Comparison of ENCODE assay signal across 16 cellular contexts in the genomic region with DNA sequence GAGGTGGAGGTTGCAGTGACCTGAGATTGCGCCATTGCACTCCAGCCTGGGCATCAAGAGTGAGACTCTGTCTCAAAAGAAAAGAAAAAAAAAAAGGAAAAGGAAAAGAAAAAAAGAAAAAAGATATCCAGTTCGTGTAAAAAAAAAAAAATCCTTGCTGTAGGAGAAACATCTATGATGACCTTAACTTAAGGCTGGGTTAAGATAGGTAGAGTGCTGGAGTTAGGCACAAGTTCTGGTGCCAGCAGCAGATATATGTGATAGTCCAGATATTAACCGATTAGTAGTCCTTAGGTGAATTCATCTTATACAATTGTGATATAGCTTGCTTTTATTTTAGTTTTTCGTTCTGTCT. TPM values are rescaled to one million over a fixed set of nuclear protein-coding genes. Genes with fewer than 3 reads are reported as not detected.
A peak's percentile ranks its signal among the peaks of the same experiment; 100 is the strongest.
DNase-seq lines count a peak whose midpoint lies in the region; ATAC-seq and TF ChIP-seq lines count a peak whose summit lies in the region.
"Had no signal": no experiment of that assay in that cellular context is flagged by ENCODE, and none has a peak within 500 bp of the region (broad histone marks: within the 10 kb centered on the region; RNA-seq: fewer than 3 reads in every experiment).

No MANE protein-coding gene starts in this region.

- ATAC-seq in CD8-positive, alpha-beta T cell = peak; percentile 16
- peak; percentile 30 to 33 for ATAC-seq in naive thymus-derived CD8-positive, alpha-beta T cell
- no peak for ATAC-seq in sciatic nerve

- H3K27me3 Mint-ChIP-seq in activated CD4-positive, alpha-beta T cell treated with anti-CD3 and anti-CD28 coated beads, Interleukin-2, amount 10 ng/mL, durations not matched to agents 7 days and 5 days = no peaks in the 10 kb centered on the region
- H3K27me3 Mint-ChIP-seq in CD8-positive, alpha-beta T cell (ENCODE audit: low read depth) = no peaks in the 10 kb centered on the region
- H3K27me3 Mint-ChIP-seq in activated CD4-positive, alpha-beta memory T cell treated with anti-CD3 and anti-CD28 coated beads, Interleukin-2, amount 10 ng/mL, durations not matched to agents 7 days and 5 days = no peaks in the 10 kb centered on the region
- H3K27me3 Mint-ChIP-seq in naive thymus-derived CD8-positive, alpha-beta T cell = no peaks in the 10 kb centered on the region
- H3K27me3 Mint-ChIP-seq: activated CD4-positive, alpha-beta T cell treated with anti-CD3 and anti-CD28 coated beads, Interleukin-2, amount 10 ng/mL, durations not matched to agents 24 days and 14 days; naive B cell had no signal

- POLR2A ChIA-PET in activated CD4-positive, alpha-beta T cell treated with anti-CD3 and anti-CD28 coated beads, Interleukin-2, amount 10 ng/mL, durations not matched to agents 7 days and 5 days (lab: Charles Lee) = no interaction called here
- POLR2A ChIA-PET in CD8-positive, alpha-beta T cell (lab: Charles Lee) = no interaction called here
- POLR2A ChIA-PET in activated CD4-positive, alpha-beta memory T cell treated with anti-CD3 and anti-CD28 coated beads, Interleukin-2, amount 10 ng/mL, durations not matched to agents 7 days and 5 days (lab: Charles Lee) = interaction anchor here (1.2 to 1.9 kb wide), 4 partner anchors 17 to 128 kb away, joined by 3 to 9 read pairs (median 4); a partner anchor contains a TSS
- POLR2A ChIA-PET in naive thymus-derived CD8-positive, alpha-beta T cell (lab: Charles Lee) = interaction anchor here (0.6 to 1.5 kb wide), 3 partner anchors 26 to 55 kb away, joined by 3 to 4 read pairs (median 3); a partner anchor contains a TSS

- H3K4me1 ChIP-seq in CD8-positive, alpha-beta T cell (ENCODE audit: insufficient read depth, low read length) = peaks cover 4% of the 10 kb centered on the region

- intact Hi-C loops in CD8-positive, alpha-beta T cell (cut with DNase I, micrococcal nuclease) = loop anchor here in 1 of 2 experiments (1.0 to 2.0 kb wide), 2 partner anchors 17 to 294 kb away; a partner anchor contains a TSS
- intact Hi-C loops in sciatic nerve (cut with DNase I) = no loop called here

- H3K27ac Mint-ChIP-seq in activated CD4-positive, alpha-beta T cell treated with anti-CD3 and anti-CD28 coated beads, Interleukin-2, amount 10 ng/mL, durations not matched to agents 7 days and 5 days = peak overlapping the region; percentile 38
- no peak overlapping the region for H3K27ac Mint-ChIP-seq in CD8-positive, alpha-beta T cell
- peak overlapping the region; percentile 37 for H3K27ac Mint-ChIP-seq in activated CD4-positive, alpha-beta memory T cell treated with anti-CD3 and anti-CD28 coated beads, Interleukin-2, amount 10 ng/mL, durations not matched to agents 7 days and 5 days
- peak overlapping the region in 7 of 10 donors; percentile 0 to 75 (median 51) for H3K27ac Mint-ChIP-seq in naive thymus-derived CD8-positive, alpha-beta T cell
- H3K27ac Mint-ChIP-seq: activated CD4-positive, alpha-beta T cell treated with anti-CD3 and anti-CD28 coated beads, Interleukin-2, amount 10 ng/mL, durations not matched to agents 24 days and 14 days had no signal

- CTCF ChIA-PET in activated CD4-positive, alpha-beta T cell treated with anti-CD3 and anti-CD28 coated beads, Interleukin-2, amount 10 ng/mL, durations not matched to agents 7 days and 5 days (lab: Charles Lee) = interaction anchor here (0.6 to 4.1 kb wide), 16 partner anchors 10 to 416 kb away, joined by 3 to 29 read pairs (median 4); a partner anchor contains a TSS
- CTCF ChIA-PET in CD8-positive, alpha-beta T cell (lab: Charles Lee) = interaction anchor here (0.7 to 8.4 kb wide), 37 partner anchors 10 to 415 kb away, joined by 3 to 120 read pairs (median 6); a partner anchor contains a TSS
- CTCF ChIA-PET in activated CD4-positive, alpha-beta memory T cell treated with anti-CD3 and anti-CD28 coated beads, Interleukin-2, amount 10 ng/mL, durations not matched to agents 7 days and 5 days (lab: Charles Lee) = interaction anchor here (0.7 to 7.4 kb wide), 28 partner anchors 10 to 290 kb away, joined by 3 to 102 read pairs (median 6); a partner anchor contains a TSS

- TF ChIP-seq CTCF in CD8-positive, alpha-beta T cell (IDR thresholded peaks at IDR 0.05) = no peak

- peaks cover 21% of the 10 kb centered on the region for H3K36me3 ChIP-seq in CD8-positive, alpha-beta T cell (ENCODE audit: insufficient read depth, low read length)

- DNase-seq in activated CD4-positive, alpha-beta T cell treated with anti-CD3 and anti-CD28 coated beads, Interleukin-2, amount 10 ng/mL, durations not matched to agents 7 days and 5 days = no peak
- no peak for DNase-seq in activated CD4-positive, alpha-beta T cell treated with anti-CD3 and anti-CD28 coated beads, Interleukin-2, amount 50 U/mL, for 4 hours
- no peak for DNase-seq in CD8-positive, alpha-beta T cell
- no peak for DNase-seq in activated CD4-positive, alpha-beta memory T cell treated with anti-CD3 and anti-CD28 coated beads, Interleukin-2, amount 10 ng/mL, durations not matched to agents 7 days and 5 days
- no peak for DNase-seq in naive thymus-derived CD8-positive, alpha-beta T cell
- no peak for DNase-seq in NCI-H1105 (lab: John Stamatoyannopoulos, UW)
- no peak for DNase-seq in sciatic nerve (ENCODE audit: low spot score)
- no peak for DNase-seq in nucleus accumbens (lab: John Stamatoyannopoulos, UW)
- DNase-seq: gastrocnemius medialis, kidney had no signal

- H3K4me3 ChIP-seq in CD8-positive, alpha-beta T cell (ENCODE audit: low read depth, low read length) = no peak overlapping the region
- H3K4me3 ChIP-seq: cardiac muscle cell, gastrocnemius medialis, SK-N-MC had no signal

- H3K27ac ChIP-seq in CD8-positive, alpha-beta T cell (ENCODE audit: low read depth, low read length) = no peak overlapping the region
- H3K27ac ChIP-seq: cardiac muscle cell, parathyroid adenoma, SK-N-MC had no signal

- H3K36me3 Mint-ChIP-seq in activated CD4-positive, alpha-beta T cell treated with anti-CD3 and anti-CD28 coated beads, Interleukin-2, amount 10 ng/mL, durations not matched to agents 7 days and 5 days (ENCODE audit: low read depth) = peaks cover 60% of the 10 kb centered on the region
- peaks cover 80% of the 10 kb centered on the region for H3K36me3 Mint-ChIP-seq in CD8-positive, alpha-beta T cell
- H3K36me3 Mint-ChIP-seq in activated CD4-positive, alpha-beta memory T cell treated with anti-CD3 and anti-CD28 coated beads, Interleukin-2, amount 10 ng/mL, durations not matched to agents 7 days and 5 days (ENCODE audit: low read depth) = peaks cover 68% of the 10 kb centered on the region
- H3K36me3 Mint-ChIP-seq in naive thymus-derived CD8-positive, alpha-beta T cell = peaks cover 11 to 91% (median 31%) of the 10 kb centered on the region in 3 donors

- H3K27me3 ChIP-seq in CD8-positive, alpha-beta T cell (ENCODE audit: insufficient read depth, low read length) = no peaks in the 10 kb centered on the region
- H3K27me3 ChIP-seq: cardiac muscle cell, gastrocnemius medialis had no signal

- H3K4me1 Mint-ChIP-seq in activated CD4-positive, alpha-beta T cell treated with anti-CD3 and anti-CD28 coated beads, Interleukin-2, amount 10 ng/mL, durations not matched to agents 7 days and 5 days = peaks cover 31% of the 10 kb centered on the region
- peaks cover 24% of the 10 kb centered on the region for H3K4me1 Mint-ChIP-seq in CD8-positive, alpha-beta T cell (ENCODE audit: low read depth)
- peaks cover 26% of the 10 kb centered on the region for H3K4me1 Mint-ChIP-seq in activated CD4-positive, alpha-beta memory T cell treated with anti-CD3 and anti-CD28 coated beads, Interleukin-2, amount 10 ng/mL, durations not matched to agents 7 days and 5 days
- H3K4me1 Mint-ChIP-seq in naive thymus-derived CD8-positive, alpha-beta T cell = peaks cover 14 to 39% (median 28%) of the 10 kb centered on the region in 4 donors
- H3K4me1 Mint-ChIP-seq: CD14-positive monocyte had no signal

- H3K9me3 ChIP-seq in CD8-positive, alpha-beta T cell (ENCODE audit: low read length) = no peaks in the 10 kb centered on the region
- H3K9me3 ChIP-seq: gastrocnemius medialis had no signal

- no peak overlapping the region for H3K4me3 Mint-ChIP-seq in activated CD4-positive, alpha-beta T cell treated with anti-CD3 and anti-CD28 coated beads, Interleukin-2, amount 10 ng/mL, durations not matched to agents 7 days and 5 days
- H3K4me3 Mint-ChIP-seq in CD8-positive, alpha-beta T cell = no peak overlapping the region
- H3K4me3 Mint-ChIP-seq in activated CD4-positive, alpha-beta memory T cell treated with anti-CD3 and anti-CD28 coated beads, Interleukin-2, amount 10 ng/mL, durations not matched to agents 7 days and 5 days = no peak overlapping the region
- no peak overlapping the region for H3K4me3 Mint-ChIP-seq in naive thymus-derived CD8-positive, alpha-beta T cell
- H3K4me3 Mint-ChIP-seq: activated CD4-positive, alpha-beta T cell treated with anti-CD3 and anti-CD28 coated beads, Interleukin-2, amount 10 ng/mL, durations not matched to agents 24 days and 14 days; CD14-positive monocyte; naive B cell had no signal

- H3K9me3 Mint-ChIP-seq in activated CD4-positive, alpha-beta T cell treated with anti-CD3 and anti-CD28 coated beads, Interleukin-2, amount 10 ng/mL, durations not matched to agents 7 days and 5 days = no peaks in the 10 kb centered on the region
- no peaks in the 10 kb centered on the region for H3K9me3 Mint-ChIP-seq in CD8-positive, alpha-beta T cell
- H3K9me3 Mint-ChIP-seq in activated CD4-positive, alpha-beta memory T cell treated with anti-CD3 and anti-CD28 coated beads, Interleukin-2, amount 10 ng/mL, durations not matched to agents 7 days and 5 days = no peaks in the 10 kb centered on the region
- H3K9me3 Mint-ChIP-seq in naive thymus-derived CD8-positive, alpha-beta T cell = no peaks in the 10 kb centered on the region
- H3K9me3 Mint-ChIP-seq: activated CD4-positive, alpha-beta T cell treated with anti-CD3 and anti-CD28 coated beads, Interleukin-2, amount 10 ng/mL, durations not matched to agents 24 days and 14 days; naive B cell had no signal

RNA-seq across cellular contexts. Expression of a gene that starts 17.2 kb away (rescaled TPM):
- total RNA-seq in activated CD4-positive, alpha-beta T cell treated with anti-CD3 and anti-CD28 coated beads, Interleukin-2, amount 10 ng/mL, durations not matched to agents 7 days and 5 days = 10 to 100 TPM; 78.8 to 90.7 TPM
- 10 to 100 TPM; 69.9 to 72.6 TPM for total RNA-seq in CD8-positive, alpha-beta T cell
- 100 to 1,000 TPM; 105 to 110 TPM for total RNA-seq in activated CD4-positive, alpha-beta memory T cell treated with anti-CD3 and anti-CD28 coated beads, Interleukin-2, amount 10 ng/mL, durations not matched to agents 7 days and 5 days
- 10 to 100 TPM; 64.9 to 72.2 TPM for total RNA-seq in naive thymus-derived CD8-positive, alpha-beta T cell
- polyA plus RNA-seq in naive thymus-derived CD8-positive, alpha-beta T cell = 100 to 1,000 TPM; 102 to 122 (median 112) TPM
- total RNA-seq in sciatic nerve = 58.8 TPM

RNA-seq across cellular contexts. Expression of a gene that starts 25.3 kb away (rescaled TPM):
- total RNA-seq in activated CD4-positive, alpha-beta T cell treated with anti-CD3 and anti-CD28 coated beads, Interleukin-2, amount 10 ng/mL, durations not matched to agents 7 days and 5 days = 1 to 10 TPM; 4.1 to 4.6 TPM
- total RNA-seq in CD8-positive, alpha-beta T cell = 1 to 10 TPM; 5.6 to 5.9 TPM
- total RNA-seq in activated CD4-positive, alpha-beta memory T cell treated with anti-CD3 and anti-CD28 coated beads, Interleukin-2, amount 10 ng/mL, durations not matched to agents 7 days and 5 days = 1 to 10 TPM; 7.4 to 7.9 TPM
- 10 to 100 TPM; 17.6 to 17.8 TPM for total RNA-seq in naive thymus-derived CD8-positive, alpha-beta T cell
- 10 to 100 TPM in 1 of 3 donors, 1 to 10 TPM in 2; 5.9 to 12.0 (median 9.6) TPM for polyA plus RNA-seq in naive thymus-derived CD8-positive, alpha-beta T cell
- total RNA-seq in sciatic nerve = 1.3 TPM

Comparison
In these comparisons a context has a peak if more than half of its experiments do, and no peak if none do; other contexts are left out.
1. POLR2A ChIA-PET loops: an anchor here in activated CD4-positive, alpha-beta memory T cell treated with anti-CD3 and anti-CD28 coated beads, Interleukin-2, amount 10 ng/mL, durations not matched to agents 7 days and 5 days (1.2 to 1.9 kb wide) and naive thymus-derived CD8-positive, alpha-beta T cell (0.6 to 1.5 kb wide); none called in activated CD4-positive, alpha-beta T cell treated with anti-CD3 and anti-CD28 coated beads, Interleukin-2, amount 10 ng/mL, durations not matched to agents 7 days and 5 days and CD8-positive, alpha-beta T cell.